In the genomic region with DNA sequence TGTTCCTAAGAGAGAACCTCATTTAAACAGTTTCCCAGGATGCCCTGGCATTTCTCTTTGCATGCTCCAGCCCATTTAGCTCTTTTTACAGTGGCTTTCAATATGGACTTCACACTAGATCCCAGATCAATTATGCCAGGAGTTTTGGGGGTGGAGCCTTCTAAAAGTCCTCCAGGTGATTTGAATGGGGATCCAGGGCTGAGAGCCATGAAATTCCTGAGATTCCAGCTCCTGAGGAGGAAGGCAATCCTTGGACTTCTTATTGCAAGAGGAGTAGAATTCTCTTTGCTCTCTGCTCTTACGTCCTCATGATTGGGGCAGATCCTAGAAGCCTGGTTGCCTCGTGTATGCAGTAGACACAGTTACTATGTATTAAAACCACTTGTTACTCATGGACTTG, we compare ENCODE assay signal across 26 cellular contexts.
"Had no signal": no experiment of that assay in that cellular context is flagged by ENCODE, and none has a peak within 500 bp of the region (broad histone marks: within the 10 kb centered on the region; RNA-seq: fewer than 3 reads in every experiment).

No MANE protein-coding gene starts in this region.

- FAIRE-seq: astrocyte, RCC 7860 had no signal

- H3K36me3 ChIP-seq: SJSA1 had no signal

- ATAC-seq: activated T-cell treated with anti-CD3 and anti-CD28 coated beads, Interleukin-2, amount 50 U/mL, for 4 hours; activated T-helper 17 cell treated with anti-CD3 and anti-CD28 coated beads, Interleukin-2, amount 50 U/mL, for 72 hours; PC-3 had no signal

- H3K9me3 ChIP-seq: SJSA1 had no signal

- H3K27me3 ChIP-seq: SJSA1 had no signal

- H3K27ac Mint-ChIP-seq: activated naive CD4-positive, alpha-beta T cell treated with anti-CD3 and anti-CD28 coated beads for 36 hours; activated naive CD8-positive, alpha-beta T cell; activated T-helper 17 cell treated with anti-CD3 and anti-CD28 coated beads, Interleukin-2, amount 50 U/mL, for 72 hours; brain; T-helper 1 cell treated with Interleukin-12 subunit alpha and Interleukin-12 subunit beta and Interleukin-4 antibody, amounts not matched to agents 30 μg/mL and 1 μg/mL, for 36 hours had no signal

- H3K4me1 ChIP-seq: SJSA1 had no signal

- H3K27ac ChIP-seq: SJSA1 had no signal

- H3K9me3 Mint-ChIP-seq: activated naive CD4-positive, alpha-beta T cell treated with anti-CD3 and anti-CD28 coated beads for 36 hours; activated T-cell treated with anti-CD3 and anti-CD28 coated beads, Interleukin-2, amount 50 U/mL, for 4 hours; activated T-helper 17 cell treated with anti-CD3 and anti-CD28 coated beads, Interleukin-2, amount 50 U/mL, for 72 hours; T-helper 1 cell treated with Interleukin-12 subunit alpha and Interleukin-12 subunit beta and Interleukin-4 antibody, amounts not matched to agents 30 μg/mL and 1 μg/mL, for 36 hours had no signal

- H3K4me3 Mint-ChIP-seq: activated naive CD4-positive, alpha-beta T cell treated with anti-CD3 and anti-CD28 coated beads for 36 hours; activated naive CD8-positive, alpha-beta T cell; activated T-cell treated with anti-CD3 and anti-CD28 coated beads, Interleukin-2, amount 50 U/mL, for 4 hours; activated T-helper 17 cell treated with anti-CD3 and anti-CD28 coated beads, Interleukin-2, amount 50 U/mL, for 72 hours; brain; T-helper 1 cell treated with Interleukin-12 subunit alpha and Interleukin-12 subunit beta and Interleukin-4 antibody, amounts not matched to agents 30 μg/mL and 1 μg/mL, for 36 hours had no signal

- H3K36me3 Mint-ChIP-seq: activated naive CD8-positive, alpha-beta T cell; brain had no signal

- H3K4me1 Mint-ChIP-seq: activated T-helper 17 cell treated with anti-CD3 and anti-CD28 coated beads, Interleukin-2, amount 50 U/mL, for 72 hours; brain had no signal

- H3K4me3 ChIP-seq: SJSA1 had no signal

- DNase-seq: activated CD4-positive, alpha-beta T cell treated with anti-CD3 and anti-CD28 coated beads for 48 hours; activated CD4-positive, alpha-beta T cell treated with anti-CD3 and anti-CD28 coated beads, Interleukin-2, amount 50 U/mL, for 48 hours; activated CD4-positive, CD25-positive, alpha-beta regulatory T cell treated with anti-CD3 and anti-CD28 coated beads, Interleukin-2, amount 50 U/mL, for 72 hours; activated gamma-delta T cell; activated naive CD4-positive, alpha-beta T cell treated with anti-CD3 and anti-CD28 coated beads for 36 hours; activated T-cell treated with anti-CD3 and anti-CD28 coated beads, Interleukin-2, amount 50 U/mL, for 4 hours; amygdala; KG1; NCI-H1092; NCI-H1417; NCI-H1694; NCI-H2029; NCI-H2107; NCI-H345; NCI-H510A; NCI-H69; NK-92 treated with Interleukin-12 subunit alpha and Interleukin-12 subunit beta, amount 100 ng/mL, for 24 hours; PC-3; SHP77 had no signal
